In the genomic region with DNA sequence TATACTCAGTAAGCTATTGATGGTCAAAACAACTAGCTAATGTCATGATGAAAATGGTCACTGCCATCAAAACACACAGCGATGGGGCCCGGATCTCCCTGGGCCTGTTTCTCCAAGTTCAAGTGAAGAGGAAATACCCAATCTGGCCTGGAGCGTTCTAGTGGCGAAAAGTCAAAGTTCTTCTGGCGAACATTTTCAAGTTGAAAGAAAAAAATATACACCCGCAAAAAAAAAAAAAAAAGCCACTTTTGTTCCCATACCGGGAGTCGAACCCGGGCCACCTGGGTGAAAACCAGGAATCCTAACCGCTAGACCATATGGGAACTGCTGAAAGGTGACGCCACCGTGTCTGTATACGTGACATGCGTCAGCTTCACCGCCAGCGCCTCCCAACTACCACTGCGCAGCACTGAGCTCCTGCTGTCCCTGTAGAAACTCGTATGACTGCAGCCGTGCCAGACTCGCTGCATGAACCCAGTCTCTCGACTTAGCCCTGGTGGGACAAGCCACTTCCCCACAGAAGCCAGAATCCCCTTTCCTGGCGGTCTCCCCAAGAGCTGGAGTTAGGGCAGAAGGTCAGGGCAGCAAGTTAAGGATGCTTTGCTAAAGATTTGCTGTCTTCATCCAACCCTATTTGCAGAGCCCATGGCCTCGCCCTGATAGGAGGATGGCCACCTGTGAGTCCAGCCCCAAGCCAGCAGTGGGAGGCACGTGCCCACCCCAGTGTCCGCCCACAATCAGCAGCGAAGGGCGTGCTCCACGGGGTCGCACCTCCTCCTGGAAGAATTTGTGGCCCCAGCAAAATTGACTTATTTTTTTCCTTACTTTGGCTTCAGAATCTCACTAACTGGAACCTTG, we compare ENCODE assay signal across 8 cellular contexts. TPM values are rescaled to one million over a fixed set of nuclear protein-coding genes. Genes with fewer than 3 reads are reported as not detected.
A peak's percentile ranks its signal among the peaks of the same experiment; 100 is the strongest.
DNase-seq lines count a peak whose midpoint lies in the region; ATAC-seq and TF ChIP-seq lines count a peak whose summit lies in the region.

No MANE protein-coding gene starts in this region.

- DNase-seq in BE2C: peak; percentile 74
- peak; percentile 38 to 93 (median 90) for DNase-seq in Peyer's patch
- DNase-seq in activated naive CD8-positive, alpha-beta T cell treated with anti-CD3 and anti-CD28 coated beads for 36 hours: peak; percentile 43
- peak; percentile 61 to 93 (median 85) for DNase-seq in head of caudate nucleus
- peak; percentile 94 for DNase-seq in osteoblast (ENCODE audit: insufficient read length, low spot score, missing footprints)
- no peak for DNase-seq in effector CD8-positive, alpha-beta T cell (lab: John Stamatoyannopoulos, UW)
- no peak for DNase-seq in SKM-1 treated with dmso at 0.1 percent for 144 hours (lab: John Stamatoyannopoulos, UW; ENCODE audit: unreplicated experiment)

- H3K36me3 ChIP-seq in BE2C: no peaks in the 10 kb centered on the region
- H3K36me3 ChIP-seq in Peyer's patch: peaks cover 0 to 24% (median 0%) of the 10 kb centered on the region in 3 donors
- peaks cover 12% of the 10 kb centered on the region for H3K36me3 ChIP-seq in osteoblast (ENCODE audit: insufficient read depth, low read length)

- peak overlapping the region; percentile 82 for H2AFZ ChIP-seq in osteoblast (ENCODE audit: low read length)

- peaks cover 10% of the 10 kb centered on the region for H3K27me3 Mint-ChIP-seq in activated naive CD8-positive, alpha-beta T cell treated with anti-CD3 and anti-CD28 coated beads for 36 hours

- H3K36me3 Mint-ChIP-seq in activated naive CD8-positive, alpha-beta T cell treated with anti-CD3 and anti-CD28 coated beads for 36 hours: peaks cover 7% of the 10 kb centered on the region

- peak overlapping the region; percentile 75 for H3K4me2 ChIP-seq in osteoblast (ENCODE audit: insufficient read depth, low read length)

- peaks cover 16% of the 10 kb centered on the region for H3K4me1 Mint-ChIP-seq in activated naive CD8-positive, alpha-beta T cell treated with anti-CD3 and anti-CD28 coated beads for 36 hours

- H3K79me2 ChIP-seq in osteoblast (ENCODE audit: insufficient read depth, low read length): no peaks in the 10 kb centered on the region

- H4K20me1 ChIP-seq in osteoblast (ENCODE audit: insufficient read depth, low read length): no peaks in the 10 kb centered on the region

- H3K27ac ChIP-seq in Peyer's patch (peak overlapping the region in 2 of 4 donors; percentile 23 to 43), osteoblast (ENCODE audit: low read depth, low read length) (peak overlapping the region; percentile 26)

- peak overlapping the region; percentile 71 for H3K27ac Mint-ChIP-seq in activated naive CD8-positive, alpha-beta T cell treated with anti-CD3 and anti-CD28 coated beads for 36 hours

- TF ChIP-seq POLR2A in Peyer's patch (IDR thresholded peaks at IDR 0.05): peak; percentile 24 to 40

- TF ChIP-seq CTCF in BE2C (IDR thresholded peaks at IDR 0.05; ENCODE audit: low read depth, low read length) (no peak), Peyer's patch (IDR thresholded peaks at IDR 0.05) (peak in 1 of 6 experiments; percentile 8), osteoblast (IDR thresholded peaks at IDR 0.05; ENCODE audit: extremely low read depth, low read depth, low read length) (no peak)

- H3K27me3 ChIP-seq in BE2C (no peaks in the 10 kb centered on the region), Peyer's patch (no peaks in the 10 kb centered on the region), osteoblast (ENCODE audit: insufficient read depth, low read length) (no peaks in the 10 kb centered on the region)

- H3K9me3 ChIP-seq in BE2C (no peaks in the 10 kb centered on the region), Peyer's patch (no peaks in the 10 kb centered on the region), osteoblast (ENCODE audit: low read depth, low read length) (no peaks in the 10 kb centered on the region)

- H3K9me3 Mint-ChIP-seq in activated naive CD8-positive, alpha-beta T cell treated with anti-CD3 and anti-CD28 coated beads for 36 hours: no peaks in the 10 kb centered on the region

- peak; percentile 26 for ATAC-seq in HG02759 (IDR thresholded peaks at IDR 0.05; ENCODE audit: unreplicated experiment)

- H3K4me3 ChIP-seq in BE2C (ENCODE audit: low read depth, low read length) (peak overlapping the region; percentile 60), Peyer's patch (peak overlapping the region in 2 of 4 donors; percentile 30 to 32), osteoblast (ENCODE audit: insufficient read depth, low read length) (peak overlapping the region; percentile 56)

- H3K4me1 ChIP-seq in BE2C: no peaks in the 10 kb centered on the region; the same call in 1 of the 2 replicates
- peaks cover 0 to 15% (median 0%) of the 10 kb centered on the region in 4 donors for H3K4me1 ChIP-seq in Peyer's patch
- peaks cover 20% of the 10 kb centered on the region for H3K4me1 ChIP-seq in osteoblast (ENCODE audit: insufficient read depth, low read length)

- peak overlapping the region; percentile 47 for H3K4me3 Mint-ChIP-seq in activated naive CD8-positive, alpha-beta T cell treated with anti-CD3 and anti-CD28 coated beads for 36 hours

- intact Hi-C loops in head of caudate nucleus (cut with DNase I): loop anchor here (5.0 kb wide), 1 partner anchor 400 kb away; no protein-coding TSS in a partner anchor

RNA-seq across cellular contexts. Expression of a gene that starts 5.6 kb away (rescaled TPM):
- polyA plus RNA-seq in BE2C (2012; ENCODE audit: insufficient read depth, insufficient read length, low read depth): 262 TPM
- total RNA-seq in Peyer's patch: 10 to 100 TPM; 41.9 to 99.9 (median 62.8) TPM
- total RNA-seq in activated naive CD8-positive, alpha-beta T cell treated with anti-CD3 and anti-CD28 coated beads for 36 hours: 100 to 1,000 TPM; 225 TPM
- total RNA-seq in osteoblast: 54.8 and 55.7 TPM in 2 replicates

RNA-seq across cellular contexts. Expression of a gene that starts 18.8 kb away (rescaled TPM):
- polyA plus RNA-seq in BE2C (2012; ENCODE audit: insufficient read depth, insufficient read length, low read depth): 6.9 TPM
- total RNA-seq in Peyer's patch (100 to 1,000 TPM; 137 to 208 (median 169) TPM), osteoblast (28.6 and 29.0 TPM in 2 replicates)
- 10 to 100 TPM; 36.4 to 37.2 TPM for total RNA-seq in activated naive CD8-positive, alpha-beta T cell treated with anti-CD3 and anti-CD28 coated beads for 36 hours

Comparison
In these comparisons a context has a peak if more than half of its experiments do, and no peak if none do; other contexts are left out.
1. DNase-seq: peak in BE2C (single experiment), Peyer's patch (3 of 3), activated naive CD8-positive, alpha-beta T cell treated with anti-CD3 and anti-CD28 coated beads for 36 hours (single experiment), head of caudate nucleus (42 of 42) and osteoblast (single experiment); none in effector CD8-positive, alpha-beta T cell (single experiment) and SKM-1 treated with dmso at 0.1 percent for 144 hours (single experiment).